Comparison of ENCODE assay signal across 17 cellular contexts in genomic region chr5:178371362-178372090, GRCh38.
DNase-seq lines count a peak whose midpoint lies in the region; TF ChIP-seq lines count a peak whose summit lies in the region.
"Had no signal": no experiment of that assay in that cellular context is flagged by ENCODE, and none has a peak within 500 bp of the region (broad histone marks: within the 10 kb centered on the region; RNA-seq: fewer than 3 reads in every experiment).

No MANE protein-coding gene starts in this region.

- H3K27ac ChIP-seq in HEK293 (ENCODE audit: extremely low read depth, low read depth, low read length) (no peak overlapping the region), mesenchymal stem cell (ENCODE audit: low read length, poor library complexity, severe bottlenecking) (no peak overlapping the region), subcutaneous abdominal adipose tissue (ENCODE audit: low read depth, low read length) (no peak overlapping the region), colonic mucosa (no peak overlapping the region)

- peaks cover 41% of the 10 kb centered on the region for H3K27me3 Mint-ChIP-seq in dendritic cell treated with granulocyte-macrophage colony-stimulating factor and Interleukin-4, amounts not matched to agents 40 ng/mL and 50 ng/mL, for 4 days
- H3K27me3 Mint-ChIP-seq: activated naive CD8-positive, alpha-beta T cell had no signal

- peak overlapping the region; percentile 5 for H3K27ac Mint-ChIP-seq in dendritic cell treated with granulocyte-macrophage colony-stimulating factor and Interleukin-4, amounts not matched to agents 40 ng/mL and 50 ng/mL, for 4 days
- H3K27ac Mint-ChIP-seq: activated CD4-positive, alpha-beta memory T cell treated with anti-CD3 and anti-CD28 coated beads for 36 hours; activated naive CD8-positive, alpha-beta T cell; activated T-cell treated with anti-CD3 and anti-CD28 coated beads, Interleukin-2, amount 50 U/mL, for 24 hours; CD14-positive monocyte had no signal

- H3K4me3 Mint-ChIP-seq in dendritic cell treated with granulocyte-macrophage colony-stimulating factor and Interleukin-4, amounts not matched to agents 40 ng/mL and 50 ng/mL, for 4 days, result no peak overlapping the region
- H3K4me3 Mint-ChIP-seq: activated CD4-positive, alpha-beta memory T cell treated with anti-CD3 and anti-CD28 coated beads for 36 hours; activated naive CD8-positive, alpha-beta T cell; activated T-cell treated with anti-CD3 and anti-CD28 coated beads, Interleukin-2, amount 50 U/mL, for 24 hours; CD14-positive monocyte had no signal

- H3K4me1 Mint-ChIP-seq in dendritic cell treated with granulocyte-macrophage colony-stimulating factor and Interleukin-4, amounts not matched to agents 40 ng/mL and 50 ng/mL, for 4 days (ENCODE audit: low read depth), result peaks cover 22% of the 10 kb centered on the region
- H3K4me1 Mint-ChIP-seq: CD14-positive monocyte had no signal

- H2BK12ac ChIP-seq in mesenchymal stem cell (ENCODE audit: low read length in 2 of 2), result no peak overlapping the region

- DNase-seq in mesenchymal stem cell, result no peak
- DNase-seq in colonic mucosa, result no peak
- DNase-seq in anterior cingulate cortex (lab: John Stamatoyannopoulos, UW), result no peak
- DNase-seq in NCI-H187 (lab: John Stamatoyannopoulos, UW), result no peak
- DNase-seq in NCI-H2227 (lab: John Stamatoyannopoulos, UW; ENCODE audit: unreplicated experiment), result no peak
- DNase-seq: activated CD4-positive, alpha-beta memory T cell treated with anti-CD3 and anti-CD28 coated beads for 36 hours; activated T-cell treated with anti-CD3 and anti-CD28 coated beads, Interleukin-2, amount 50 U/mL, for 24 hours; foreskin melanocyte; NCI-H526 treated with DMSO at 0.1 percent for 48 hours; stimulated activated CD4-positive, alpha-beta T cell treated with anti-CD3 and anti-CD28 coated beads, Interleukin-4, amount 100 ng/mL, for 24 hours; stimulated activated CD8-positive, alpha-beta memory T cell treated with anti-CD3 and anti-CD28 coated beads, Interleukin-4, amount 100 ng/mL, for 48 hours had no signal

- H3K79me1 ChIP-seq in mesenchymal stem cell (replicated peaks; ENCODE audit: low read length, poor library complexity, severe bottlenecking), result no peaks in the 10 kb centered on the region

- H3K9me3 Mint-ChIP-seq in dendritic cell treated with granulocyte-macrophage colony-stimulating factor and Interleukin-4, amounts not matched to agents 40 ng/mL and 50 ng/mL, for 4 days, result peaks cover 9% of the 10 kb centered on the region

- 80% methylated on average over 22 of the region's 24 CpGs for WGBS in mesenchymal stem cell

- no peaks in the 10 kb centered on the region for H3K36me3 ChIP-seq in HEK293 (ENCODE audit: control insufficient read depth in 2 of 2, insufficient read depth in 1 of 2, low read length in 2 of 2)
- no peaks in the 10 kb centered on the region for H3K36me3 ChIP-seq in mesenchymal stem cell (ENCODE audit: control insufficient read depth in 1 of 2, insufficient read depth in 2 of 2, low read depth in 1 of 2, low read length in 2 of 2)
- H3K36me3 ChIP-seq in subcutaneous abdominal adipose tissue (ENCODE audit: control insufficient read depth in 5 of 5, insufficient read depth in 5 of 5, low read length in 5 of 5), result no peaks in the 10 kb centered on the region
- no peaks in the 10 kb centered on the region for H3K36me3 ChIP-seq in colonic mucosa
- H3K36me3 ChIP-seq: tibial nerve had no signal

- intact Hi-C loops in dendritic cell treated with granulocyte-macrophage colony-stimulating factor and Interleukin-4, amounts not matched to agents 40 ng/mL and 50 ng/mL, for 4 days (cut with micrococcal nuclease), result no loop called here
- intact Hi-C loops in colonic mucosa (cut with DNase I), result no loop called here

- H3K4me3 ChIP-seq in HEK293 (ENCODE audit: low read depth, low read length) (no peak overlapping the region), mesenchymal stem cell (ENCODE audit: insufficient read depth in 1 of 2, low read depth in 1 of 2, low read length in 2 of 2) (peak overlapping the region in 1 of 2 experiments; percentile 69), subcutaneous abdominal adipose tissue (ENCODE audit: low read depth in 1 of 5, low read length in 5 of 5) (peak overlapping the region in 3 of 5 donors; percentile 32 to 40 (median 35)), colonic mucosa (no peak overlapping the region)

- H3K14ac ChIP-seq in mesenchymal stem cell (ENCODE audit: low read length in 2 of 2), result no peak overlapping the region

- H2AFZ ChIP-seq in mesenchymal stem cell (ENCODE audit: low read depth, low read length), result no peak overlapping the region

- CTCF ChIA-PET in HEK293 (lab: Yijun Ruan, JAX), result no interaction called here

- H3K4me1 ChIP-seq in HEK293 (ENCODE audit: control insufficient read depth, insufficient read depth, low read length), result no peaks in the 10 kb centered on the region
- H3K4me1 ChIP-seq in mesenchymal stem cell (ENCODE audit: control insufficient read depth, insufficient read depth, low read depth, low read length), result no peaks in the 10 kb centered on the region
- H3K4me1 ChIP-seq in subcutaneous abdominal adipose tissue (ENCODE audit: control insufficient read depth in 5 of 5, insufficient read depth in 5 of 5, low read length in 5 of 5), result peaks cover 0 to 15% (median 14%) of the 10 kb centered on the region in 5 donors
- no peaks in the 10 kb centered on the region for H3K4me1 ChIP-seq in colonic mucosa

- peaks cover 0 to 41% of the 10 kb centered on the region in 2 experiments for H3K27me3 ChIP-seq in mesenchymal stem cell (ENCODE audit: control insufficient read depth in 1 of 2, insufficient read depth in 1 of 2, low read length in 2 of 2)
- peaks cover 2 to 19% (median 10%) of the 10 kb centered on the region in 5 donors for H3K27me3 ChIP-seq in subcutaneous abdominal adipose tissue (ENCODE audit: control insufficient read depth in 5 of 5, insufficient read depth in 4 of 5, low read length in 5 of 5)
- H3K27me3 ChIP-seq in colonic mucosa, result no peaks in the 10 kb centered on the region
- H3K27me3 ChIP-seq: tibial nerve had no signal

- no peak overlapping the region for H2BK120ac ChIP-seq in mesenchymal stem cell (ENCODE audit: low read depth, low read length)

- no peak overlapping the region for H3K4me2 ChIP-seq in mesenchymal stem cell (ENCODE audit: low read length, poor library complexity, severe bottlenecking)

- no peak overlapping the region for H4K8ac ChIP-seq in mesenchymal stem cell (ENCODE audit: low read length)

- no peak overlapping the region for H2BK5ac ChIP-seq in mesenchymal stem cell (ENCODE audit: low read depth, low read length, poor library complexity, severe bottlenecking)

- no peak overlapping the region for H3K4ac ChIP-seq in mesenchymal stem cell (ENCODE audit: low read depth in 1 of 2, low read length in 2 of 2)

- no peaks in the 10 kb centered on the region; the same call in 1 of the 2 replicates for H3K9me3 ChIP-seq in HEK293 (ENCODE audit: control insufficient read depth, insufficient read depth, low read depth, low read length)
- no peaks in the 10 kb centered on the region for H3K9me3 ChIP-seq in mesenchymal stem cell (ENCODE audit: control insufficient read depth, low read length)
- peaks cover 0 to 3% (median 0%) of the 10 kb centered on the region in 5 donors for H3K9me3 ChIP-seq in subcutaneous abdominal adipose tissue (ENCODE audit: control insufficient read depth in 5 of 5, low read length in 5 of 5)
- no peaks in the 10 kb centered on the region for H3K9me3 ChIP-seq in colonic mucosa

- TF ChIP-seq CTCF in HEK293 (tag by site-specific recombination; IDR thresholded peaks at IDR 0.05) (no peak), colonic mucosa (IDR thresholded peaks at IDR 0.05) (no peak)

- peak overlapping the region; percentile 68 for H3K9ac ChIP-seq in mesenchymal stem cell (ENCODE audit: low read length)
- peak overlapping the region in 1 of 5 donors; percentile 38 for H3K9ac ChIP-seq in subcutaneous abdominal adipose tissue (ENCODE audit: low read length in 5 of 5)
- H3K9ac ChIP-seq in colonic mucosa (ENCODE audit: low read depth in 2 of 2, low read length in 2 of 2), result no peak overlapping the region

- no peak overlapping the region for H4K91ac ChIP-seq in mesenchymal stem cell (ENCODE audit: low read length)

- H3K23ac ChIP-seq in mesenchymal stem cell (ENCODE audit: low read length in 2 of 2), result no peak overlapping the region

- POLR2A ChIA-PET in HEK293 (lab: Yijun Ruan, JAX), result interaction anchor here (0.6 kb wide), 1 partner anchor 8 kb away, joined by 3 read pairs; no protein-coding TSS in a partner anchor

- H3K18ac ChIP-seq in mesenchymal stem cell (ENCODE audit: low read depth in 1 of 2, low read length in 2 of 2), result no peak overlapping the region

- H2AK5ac ChIP-seq in mesenchymal stem cell (ENCODE audit: low read length, severe bottlenecking), result no peak overlapping the region

- no peaks in the 10 kb centered on the region for H3K36me3 Mint-ChIP-seq in dendritic cell treated with granulocyte-macrophage colony-stimulating factor and Interleukin-4, amounts not matched to agents 40 ng/mL and 50 ng/mL, for 4 days (ENCODE audit: low read depth)
- H3K36me3 Mint-ChIP-seq: activated CD4-positive, alpha-beta memory T cell treated with anti-CD3 and anti-CD28 coated beads for 36 hours; activated naive CD8-positive, alpha-beta T cell; CD14-positive monocyte had no signal

- H2BK15ac ChIP-seq in mesenchymal stem cell (ENCODE audit: low read depth, poor library complexity, severe bottlenecking), result no peak overlapping the region

TF ChIP-seq in HEK293, 187 proteins besides CTCF, POLR2A, EP300 and RAD21:
- TF ChIP-seq FEZF1 (tag by site-specific recombination; IDR thresholded peaks at IDR 0.05) (no peak), AEBP2 (tag by site-specific recombination; IDR thresholded peaks at IDR 0.05; ENCODE audit: borderline replicate concordance) (no peak), ZNF792 (tag by site-specific recombination; IDR thresholded peaks at IDR 0.05) (no peak), ZIC2 (tag by site-specific recombination; IDR thresholded peaks at IDR 0.05) (peak; percentile 33; the same call in 1 of the 2 replicates)

Comparison
In these comparisons a context has a peak if more than half of its experiments do, and no peak if none do; other contexts are left out.
1. H3K4me3 ChIP-seq: peak in subcutaneous abdominal adipose tissue (3 of 5); none in HEK293 (single experiment) and colonic mucosa (single experiment).